ENCODE assay signal across 4 cellular contexts in the genomic region with DNA sequence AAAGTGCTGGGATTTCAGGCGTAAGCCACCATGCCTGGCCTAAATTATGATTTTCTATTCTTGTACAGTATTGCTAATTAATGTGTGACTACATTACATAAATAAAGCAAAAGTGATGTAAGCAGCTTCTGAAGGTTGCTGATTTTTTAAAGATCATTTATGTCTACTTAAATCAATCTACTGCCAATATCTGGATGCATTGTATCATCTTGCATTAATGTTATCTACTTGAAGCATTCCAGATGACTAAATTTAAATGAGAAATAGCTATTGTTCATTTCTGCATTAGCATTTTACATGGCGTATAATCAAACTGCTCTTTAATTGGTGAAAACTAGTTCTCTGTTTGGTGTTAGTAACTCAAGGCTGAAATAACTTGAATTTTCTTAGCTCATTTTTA.
"Had no signal": no experiment of that assay in that cellular context is flagged by ENCODE, and none has a peak within 500 bp of the region (broad histone marks: within the 10 kb centered on the region; RNA-seq: fewer than 3 reads in every experiment).

No MANE protein-coding gene starts in this region.

- H2AFZ ChIP-seq: GM23338 had no signal

- DNase-seq: H9, HCEC 1CT, IMR-90 had no signal

- H3K4me2 ChIP-seq: GM23338 had no signal

- H3K4me3 Mint-ChIP-seq: GM23338, H9 had no signal

- H3K4me3 ChIP-seq: GM23338 had no signal

- H3K27ac Mint-ChIP-seq: GM23338, H9 had no signal

- ATAC-seq: GM23338 had no signal

- H3K9me3 Mint-ChIP-seq: GM23338, H9 had no signal

- H3K4me1 Mint-ChIP-seq: GM23338, H9 had no signal
